1 cellular context compared by ENCODE assay signal in genomic region chr17:67717624-67718324, GRCh38.
TF ChIP-seq lines count a peak whose summit lies in the region.

TSS of gene NOL11 (plus strand) at chr17:67717936. CDS start at chr17:67717948, 12 bp downstream.

TF ChIP-seq in WTC11, 78 proteins besides CTCF, POLR2A, EP300 and RAD21 (continued from another document):
- TF ChIP-seq ATF2 (CRISPR knock-in tag; IDR thresholded peaks at IDR 0.05; ENCODE audit: borderline replicate concordance, low read depth) (no peak), TCF7 (CRISPR knock-in tag; IDR thresholded peaks at IDR 0.05; ENCODE audit: low read depth) (no peak), GRHL2 (CRISPR knock-in tag; IDR thresholded peaks at IDR 0.05; ENCODE audit: insufficient replicate concordance, severe bottlenecking) (no peak), USF1 (CRISPR knock-in tag; IDR thresholded peaks at IDR 0.05) (peak; percentile 38; the same call in 1 of the 2 replicates), FOXJ3 (CRISPR knock-in tag; IDR thresholded peaks at IDR 0.05; ENCODE audit: borderline replicate concordance) (no peak), ARID4B (CRISPR knock-in tag; IDR thresholded peaks at IDR 0.05; ENCODE audit: borderline replicate concordance) (peak; percentile 92), TEAD4 (CRISPR knock-in tag; IDR thresholded peaks at IDR 0.05) (0 out of 2 replicates have a peak, but pooled peaks have one; percentile 41), NFATC4 (CRISPR knock-in tag; IDR thresholded peaks at IDR 0.05) (no peak), ATF3 (CRISPR knock-in tag; conservative IDR thresholded peaks at IDR 0.05) (no peak), MXD4 (CRISPR knock-in tag; IDR thresholded peaks at IDR 0.05; ENCODE audit: borderline replicate concordance) (no peak), KAT7 (CRISPR knock-in tag; IDR thresholded peaks at IDR 0.05; ENCODE audit: borderline replicate concordance) (no peak), ZNF232 (CRISPR knock-in tag; IDR thresholded peaks at IDR 0.05) (no peak; the same call in 1 of the 2 replicates), SOX15 (CRISPR knock-in tag; IDR thresholded peaks at IDR 0.05) (no peak)
